In genomic region chr2:618591-618990, GRCh38 we compare ENCODE assay signal across 20 cellular contexts.
"Had no signal": no experiment of that assay in that cellular context is flagged by ENCODE, and none has a peak within 500 bp of the region (broad histone marks: within the 10 kb centered on the region; RNA-seq: fewer than 3 reads in every experiment).

No MANE protein-coding gene starts in this region.

- H3K27ac Mint-ChIP-seq: effector memory CD8-positive, alpha-beta T cell; mesothelial cell of epicardium; natural killer cell; neural progenitor cell; progenitor cell of endocrine pancreas; stimulated activated memory B cell treated with anti-CD40 and anti-IgM and Interleukin-4, amounts not matched to agents 10 μg/mL and 1 μg/mL and 100 μg/mL, for 72 hours; stimulated activated naive CD8-positive, alpha-beta T cell treated with anti-CD3 and anti-CD28 coated beads, Interleukin-15, Interleukin-2, amounts not matched to agents 100 ng/mL and 50 ng/mL, for 24 hours had no signal

- DNase-seq: effector memory CD8-positive, alpha-beta T cell; esophagus squamous epithelium; foreskin fibroblast; glutamatergic neuron; left colon; natural killer cell; nucleus accumbens; right lobe of liver; stimulated activated CD4-positive, alpha-beta T cell treated with anti-CD3 and anti-CD28 coated beads, Interleukin-4, amount 100 ng/mL, for 1 hour; tibial artery; upper lobe of left lung; uterus had no signal

- H3K9me3 Mint-ChIP-seq: effector memory CD8-positive, alpha-beta T cell; natural killer cell had no signal

- H3K4me1 Mint-ChIP-seq: mesothelial cell of epicardium; natural killer cell; neural progenitor cell; stimulated activated memory B cell treated with anti-CD40 and anti-IgM and Interleukin-4, amounts not matched to agents 10 μg/mL and 1 μg/mL and 100 μg/mL, for 72 hours had no signal

- H3K4me3 Mint-ChIP-seq: effector memory CD8-positive, alpha-beta T cell; mesothelial cell of epicardium; natural killer cell; neural progenitor cell; stimulated activated memory B cell treated with anti-CD40 and anti-IgM and Interleukin-4, amounts not matched to agents 10 μg/mL and 1 μg/mL and 100 μg/mL, for 72 hours; stimulated activated naive CD8-positive, alpha-beta T cell treated with anti-CD3 and anti-CD28 coated beads, Interleukin-15, Interleukin-2, amounts not matched to agents 100 ng/mL and 50 ng/mL, for 24 hours had no signal

- H3K27ac ChIP-seq: epithelial cell of prostate, esophagus squamous epithelium, gastroesophageal sphincter, neural progenitor cell, pancreas, right lobe of liver, tibial artery, upper lobe of left lung, uterus had no signal

- H3K36me3 Mint-ChIP-seq: mesothelial cell of epicardium; natural killer cell; neural progenitor cell; stimulated activated memory B cell treated with anti-CD40 and anti-IgM and Interleukin-4, amounts not matched to agents 10 μg/mL and 1 μg/mL and 100 μg/mL, for 72 hours had no signal

- H3K27me3 Mint-ChIP-seq: progenitor cell of endocrine pancreas had no signal

- H3K4me3 ChIP-seq: esophagus squamous epithelium, gastroesophageal sphincter, neural progenitor cell, pancreas, right lobe of liver, tibial artery, upper lobe of left lung, uterus had no signal
